In the genomic region with DNA sequence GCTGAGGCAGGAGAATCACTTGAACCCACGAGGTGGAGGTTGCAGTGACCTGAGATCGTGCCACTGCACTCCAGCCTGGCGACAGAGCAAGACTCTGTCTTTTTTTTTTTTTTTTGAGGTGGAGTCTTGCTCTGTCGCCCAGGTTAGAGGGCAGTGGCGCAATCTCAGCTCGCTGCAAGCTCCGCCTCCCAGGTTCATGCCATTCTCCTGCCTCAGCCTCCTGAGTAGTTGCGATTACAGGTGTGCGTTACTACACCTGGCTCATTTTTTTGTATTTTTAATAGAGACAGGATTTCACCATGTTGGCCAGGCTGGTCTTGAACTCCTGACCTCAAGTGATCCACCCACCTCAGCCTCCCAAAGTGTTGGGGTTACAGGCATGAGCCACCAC, we compare ENCODE assay signal across 1 cellular context.
TF ChIP-seq lines count a peak whose summit lies in the region.

No MANE protein-coding gene starts in this region.

TF ChIP-seq in GM12878, 131 proteins besides CTCF, POLR2A, EP300 and RAD21:
- TF ChIP-seq SMARCA5 (IDR thresholded peaks at IDR 0.05) (0 out of 2 replicates have a peak, but pooled peaks have one; percentile 45), NR2F1 (conservative IDR thresholded peaks at IDR 0.05) (0 out of 2 replicates have a peak, but pooled peaks have one; percentile 60), HDGF (IDR thresholded peaks at IDR 0.05) (peak; percentile 69; the same call in 1 of the 2 replicates)
